ENCODE assay signal across 1 cellular context in genomic region chr15:43186003-43186353, GRCh38.
A peak's percentile ranks its signal among the peaks of the same experiment; 100 is the strongest.
TF ChIP-seq lines count a peak whose summit lies in the region.

No MANE protein-coding gene starts in this region.

TF ChIP-seq in K562, 482 proteins besides CTCF, POLR2A, EP300 and RAD21 (continued from another document):
- TF ChIP-seq, protein P1, sequence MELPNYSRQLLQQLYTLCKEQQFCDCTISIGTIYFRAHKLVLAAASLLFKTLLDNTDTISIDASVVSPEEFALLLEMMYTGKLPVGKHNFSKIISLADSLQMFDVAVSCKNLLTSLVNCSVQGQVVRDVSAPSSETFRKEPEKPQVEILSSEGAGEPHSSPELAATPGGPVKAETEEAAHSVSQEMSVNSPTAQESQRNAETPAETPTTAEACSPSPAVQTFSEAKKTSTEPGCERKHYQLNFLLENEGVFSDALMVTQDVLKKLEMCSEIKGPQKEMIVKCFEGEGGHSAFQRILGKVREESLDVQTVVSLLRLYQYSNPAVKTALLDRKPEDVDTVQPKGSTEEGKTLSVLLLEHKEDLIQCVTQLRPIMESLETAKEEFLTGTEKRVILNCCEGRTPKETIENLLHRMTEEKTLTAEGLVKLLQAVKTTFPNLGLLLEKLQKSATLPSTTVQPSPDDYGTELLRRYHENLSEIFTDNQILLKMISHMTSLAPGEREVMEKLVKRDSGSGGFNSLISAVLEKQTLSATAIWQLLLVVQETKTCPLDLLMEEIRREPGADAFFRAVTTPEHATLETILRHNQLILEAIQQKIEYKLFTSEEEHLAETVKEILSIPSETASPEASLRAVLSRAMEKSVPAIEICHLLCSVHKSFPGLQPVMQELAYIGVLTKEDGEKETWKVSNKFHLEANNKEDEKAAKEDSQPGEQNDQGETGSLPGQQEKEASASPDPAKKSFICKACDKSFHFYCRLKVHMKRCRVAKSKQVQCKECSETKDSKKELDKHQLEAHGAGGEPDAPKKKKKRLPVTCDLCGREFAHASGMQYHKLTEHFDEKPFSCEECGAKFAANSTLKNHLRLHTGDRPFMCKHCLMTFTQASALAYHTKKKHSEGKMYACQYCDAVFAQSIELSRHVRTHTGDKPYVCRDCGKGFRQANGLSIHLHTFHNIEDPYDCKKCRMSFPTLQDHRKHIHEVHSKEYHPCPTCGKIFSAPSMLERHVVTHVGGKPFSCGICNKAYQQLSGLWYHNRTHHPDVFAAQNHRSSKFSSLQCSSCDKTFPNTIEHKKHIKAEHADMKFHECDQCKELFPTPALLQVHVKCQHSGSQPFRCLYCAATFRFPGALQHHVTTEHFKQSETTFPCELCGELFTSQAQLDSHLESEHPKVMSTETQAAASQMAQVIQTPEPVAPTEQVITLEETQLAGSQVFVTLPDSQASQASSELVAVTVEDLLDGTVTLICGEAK (IDR thresholded peaks at IDR 0.05), result 0 out of 2 replicates have a peak, but pooled peaks have one; percentile 10
- TF ChIP-seq, protein P1 (CRISPR knock-in tag; IDR thresholded peaks at IDR 0.05), result no peak
- TF ChIP-seq, protein P2, sequence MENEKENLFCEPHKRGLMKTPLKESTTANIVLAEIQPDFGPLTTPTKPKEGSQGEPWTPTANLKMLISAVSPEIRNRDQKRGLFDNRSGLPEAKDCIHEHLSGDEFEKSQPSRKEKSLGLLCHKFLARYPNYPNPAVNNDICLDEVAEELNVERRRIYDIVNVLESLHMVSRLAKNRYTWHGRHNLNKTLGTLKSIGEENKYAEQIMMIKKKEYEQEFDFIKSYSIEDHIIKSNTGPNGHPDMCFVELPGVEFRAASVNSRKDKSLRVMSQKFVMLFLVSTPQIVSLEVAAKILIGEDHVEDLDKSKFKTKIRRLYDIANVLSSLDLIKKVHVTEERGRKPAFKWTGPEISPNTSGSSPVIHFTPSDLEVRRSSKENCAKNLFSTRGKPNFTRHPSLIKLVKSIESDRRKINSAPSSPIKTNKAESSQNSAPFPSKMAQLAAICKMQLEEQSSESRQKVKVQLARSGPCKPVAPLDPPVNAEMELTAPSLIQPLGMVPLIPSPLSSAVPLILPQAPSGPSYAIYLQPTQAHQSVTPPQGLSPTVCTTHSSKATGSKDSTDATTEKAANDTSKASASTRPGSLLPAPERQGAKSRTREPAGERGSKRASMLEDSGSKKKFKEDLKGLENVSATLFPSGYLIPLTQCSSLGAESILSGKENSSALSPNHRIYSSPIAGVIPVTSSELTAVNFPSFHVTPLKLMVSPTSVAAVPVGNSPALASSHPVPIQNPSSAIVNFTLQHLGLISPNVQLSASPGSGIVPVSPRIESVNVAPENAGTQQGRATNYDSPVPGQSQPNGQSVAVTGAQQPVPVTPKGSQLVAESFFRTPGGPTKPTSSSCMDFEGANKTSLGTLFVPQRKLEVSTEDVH (IDR thresholded peaks at IDR 0.05; ENCODE audit: low read depth, partially characterized antibody), result peak; percentile 16
- TF ChIP-seq PTBP1 (IDR thresholded peaks at IDR 0.05; ENCODE audit: low read depth, low read length), result 0 out of 2 replicates have a peak, but pooled peaks have one; percentile 23
- TF ChIP-seq, protein P3, sequence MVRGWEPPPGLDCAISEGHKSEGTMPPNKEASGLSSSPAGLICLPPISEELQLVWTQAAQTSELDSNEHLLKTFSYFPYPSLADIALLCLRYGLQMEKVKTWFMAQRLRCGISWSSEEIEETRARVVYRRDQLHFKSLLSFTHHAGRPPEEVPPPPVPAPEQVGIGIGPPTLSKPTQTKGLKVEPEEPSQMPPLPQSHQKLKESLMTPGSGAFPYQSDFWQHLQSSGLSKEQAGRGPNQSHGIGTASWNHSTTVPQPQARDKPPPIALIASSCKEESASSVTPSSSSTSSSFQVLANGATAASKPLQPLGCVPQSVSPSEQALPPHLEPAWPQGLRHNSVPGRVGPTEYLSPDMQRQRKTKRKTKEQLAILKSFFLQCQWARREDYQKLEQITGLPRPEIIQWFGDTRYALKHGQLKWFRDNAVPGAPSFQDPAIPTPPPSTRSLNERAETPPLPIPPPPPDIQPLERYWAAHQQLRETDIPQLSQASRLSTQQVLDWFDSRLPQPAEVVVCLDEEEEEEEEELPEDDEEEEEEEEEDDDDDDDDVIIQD (CRISPR knock-in tag; IDR thresholded peaks at IDR 0.05), result no peak
- TF ChIP-seq CEBPG (CRISPR knock-in tag; IDR thresholded peaks at IDR 0.05), result 0 out of 2 replicates have a peak, but pooled peaks have one; percentile 13
- TF ChIP-seq CEBPG (tag; conservative IDR thresholded peaks at IDR 0.05 in 1 of 2, IDR thresholded peaks at IDR 0.05 in 1 of 2), result no peak
- TF ChIP-seq, protein P4, sequence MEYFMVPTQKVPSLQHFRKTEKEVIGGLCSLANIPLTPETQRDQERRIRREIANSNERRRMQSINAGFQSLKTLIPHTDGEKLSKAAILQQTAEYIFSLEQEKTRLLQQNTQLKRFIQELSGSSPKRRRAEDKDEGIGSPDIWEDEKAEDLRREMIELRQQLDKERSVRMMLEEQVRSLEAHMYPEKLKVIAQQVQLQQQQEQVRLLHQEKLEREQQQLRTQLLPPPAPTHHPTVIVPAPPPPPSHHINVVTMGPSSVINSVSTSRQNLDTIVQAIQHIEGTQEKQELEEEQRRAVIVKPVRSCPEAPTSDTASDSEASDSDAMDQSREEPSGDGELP (CRISPR knock-in tag; IDR thresholded peaks at IDR 0.05; ENCODE audit: borderline replicate concordance), result peak; percentile 47; the same call in 1 of the 2 replicates
- TF ChIP-seq RBM15 (IDR thresholded peaks at IDR 0.05; ENCODE audit: insufficient read depth, low read length), result no peak
- no peak for TF ChIP-seq TAL1 (IDR thresholded peaks at IDR 0.05)
- TF ChIP-seq SAP30 (IDR thresholded peaks at IDR 0.05; ENCODE audit: borderline replicate concordance, insufficient read depth, low read depth, low read length, poor library complexity, severe bottlenecking), result peak; percentile 36
- 0 out of 2 replicates have a peak, but pooled peaks have one; percentile 14 for TF ChIP-seq ZEB2 (IDR thresholded peaks at IDR 0.05)
- TF ChIP-seq IRF2 (CRISPR knock-in tag; IDR thresholded peaks at IDR 0.05), result no peak
- TF ChIP-seq CHD4 (IDR thresholded peaks at IDR 0.05; ENCODE audit: insufficient read depth, insufficient replicate concordance, low read depth, low read length, poor library complexity, severe bottlenecking), result peak; percentile 48
- TF ChIP-seq, protein P5, sequence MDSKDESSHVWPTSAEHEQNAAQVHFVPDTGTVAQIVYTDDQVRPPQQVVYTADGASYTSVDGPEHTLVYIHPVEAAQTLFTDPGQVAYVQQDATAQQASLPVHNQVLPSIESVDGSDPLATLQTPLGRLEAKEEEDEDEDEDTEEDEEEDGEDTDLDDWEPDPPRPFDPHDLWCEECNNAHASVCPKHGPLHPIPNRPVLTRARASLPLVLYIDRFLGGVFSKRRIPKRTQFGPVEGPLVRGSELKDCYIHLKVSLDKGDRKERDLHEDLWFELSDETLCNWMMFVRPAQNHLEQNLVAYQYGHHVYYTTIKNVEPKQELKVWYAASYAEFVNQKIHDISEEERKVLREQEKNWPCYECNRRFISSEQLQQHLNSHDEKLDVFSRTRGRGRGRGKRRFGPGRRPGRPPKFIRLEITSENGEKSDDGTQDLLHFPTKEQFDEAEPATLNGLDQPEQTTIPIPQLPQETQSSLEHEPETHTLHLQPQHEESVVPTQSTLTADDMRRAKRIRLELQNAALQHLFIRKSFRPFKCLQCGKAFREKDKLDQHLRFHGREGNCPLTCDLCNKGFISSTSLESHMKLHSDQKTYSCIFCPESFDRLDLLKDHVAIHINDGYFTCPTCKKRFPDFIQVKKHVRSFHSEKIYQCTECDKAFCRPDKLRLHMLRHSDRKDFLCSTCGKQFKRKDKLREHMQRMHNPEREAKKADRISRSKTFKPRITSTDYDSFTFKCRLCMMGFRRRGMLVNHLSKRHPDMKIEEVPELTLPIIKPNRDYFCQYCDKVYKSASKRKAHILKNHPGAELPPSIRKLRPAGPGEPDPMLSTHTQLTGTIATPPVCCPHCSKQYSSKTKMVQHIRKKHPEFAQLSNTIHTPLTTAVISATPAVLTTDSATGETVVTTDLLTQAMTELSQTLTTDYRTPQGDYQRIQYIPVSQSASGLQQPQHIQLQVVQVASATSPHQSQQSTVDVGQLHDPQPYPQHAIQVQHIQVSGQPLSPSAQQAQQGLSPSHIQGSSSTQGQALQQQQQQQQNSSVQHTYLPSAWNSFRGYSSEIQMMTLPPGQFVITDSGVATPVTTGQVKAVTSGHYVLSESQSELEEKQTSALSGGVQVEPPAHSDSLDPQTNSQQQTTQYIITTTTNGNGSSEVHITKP (IDR thresholded peaks at IDR 0.05; ENCODE audit: partially characterized antibody), result peak; percentile 55
- peak; percentile 1; the same call in 1 of the 2 replicates for TF ChIP-seq ZC3H4 (CRISPR knock-in tag; IDR thresholded peaks at IDR 0.05; ENCODE audit: borderline replicate concordance)
- 0 out of 2 replicates have a peak, but pooled peaks have one; percentile 11 for TF ChIP-seq SMARCC2 (IDR thresholded peaks at IDR 0.05; ENCODE audit: low read depth)
- peak; percentile 53; the same call in 1 of the 2 replicates for TF ChIP-seq MTA3 (IDR thresholded peaks at IDR 0.05; ENCODE audit: borderline replicate concordance)
- 0 out of 2 replicates have a peak, but pooled peaks have one; percentile 38 for TF ChIP-seq GATAD2A (IDR thresholded peaks at IDR 0.05)
- TF ChIP-seq ETV1 (tag; conservative IDR thresholded peaks at IDR 0.05; ENCODE audit: low read depth), result 0 out of 2 replicates have a peak, but pooled peaks have one; percentile 49
- TF ChIP-seq NKRF (IDR thresholded peaks at IDR 0.05; ENCODE audit: borderline replicate concordance), result peak; percentile 43; the same call in 1 of the 2 replicates
- peak in 1 of 3 experiments; percentile 23; a peak in 2 of 6 replicates for TF ChIP-seq ZBTB11 (CRISPR knock-in tag; IDR thresholded peaks at IDR 0.05)
- no peak for TF ChIP-seq PML (IDR thresholded peaks at IDR 0.05; ENCODE audit: low read length)
- TF ChIP-seq HDAC1 (IDR thresholded peaks at IDR 0.05), result peak in 1 of 2 experiments; percentile 51; a peak in 2 of 4 replicates
- no peak for TF ChIP-seq ZNF79 (CRISPR knock-in tag; IDR thresholded peaks at IDR 0.05; ENCODE audit: low read depth)
- peak in 1 of 2 experiments; percentile 3; a peak in 1 of 4 replicates for TF ChIP-seq MAZ (CRISPR knock-in tag; conservative IDR thresholded peaks at IDR 0.05 in 1 of 2, IDR thresholded peaks at IDR 0.05 in 1 of 2)
- no peak for TF ChIP-seq ZNF384 (IDR thresholded peaks at IDR 0.05; ENCODE audit: low read depth, low read length)
